Comparison of ENCODE assay signal across 8 cellular contexts in genomic region chr10:67884842-67885680, GRCh38. TPM values are rescaled to one million over a fixed set of nuclear protein-coding genes. Genes with fewer than 3 reads are reported as not detected.
DNase-seq lines count a peak whose midpoint lies in the region; FAIRE-seq lines count a peak whose summit lies in the region.

No MANE protein-coding gene starts in this region.

- H3K4me3 ChIP-seq in SJSA1 (peak overlapping the region; percentile 92), neuron (ENCODE audit: low read length) (peak overlapping the region; percentile 95), stomach smooth muscle (ENCODE audit: low read length in 2 of 2) (peak overlapping the region; percentile 82 to 92)

- H3K27me3 ChIP-seq in SJSA1 (replicated peaks) (no peaks in the 10 kb centered on the region), neuron (ENCODE audit: insufficient read depth, low read length) (no peaks in the 10 kb centered on the region), stomach smooth muscle (ENCODE audit: control insufficient read depth in 1 of 2, insufficient read depth in 2 of 2, low read length in 2 of 2) (no peaks in the 10 kb centered on the region)

- FAIRE-seq in frontal cortex (lab: Jason Lieb, UNC): no peak

- peak; percentile 87 for DNase-seq in EH (ENCODE audit: low read depth)
- DNase-seq in H4 (ENCODE audit: low spot score): peak; percentile 48
- DNase-seq in LHCN-M2 (ENCODE audit: low read depth): peak; percentile 79
- peak; percentile 86 to 88 for DNase-seq in SJSA1 (ENCODE audit: low read depth in 1 of 2, low spot score in 2 of 2)
- peak; percentile 81 for DNase-seq in activated naive CD4-positive, alpha-beta T cell treated with Interleukin-2 at 50 U/mL for 16 hours
- DNase-seq in frontal cortex (ENCODE audit: low spot score in 2 of 2): peak; percentile 66 to 77

- H3K4me1 ChIP-seq in SJSA1 (replicated peaks) (peaks cover 8% of the 10 kb centered on the region), neuron (ENCODE audit: insufficient read depth, low read length) (peaks cover 10% of the 10 kb centered on the region), stomach smooth muscle (ENCODE audit: control insufficient read depth, insufficient read depth, low read length) (peaks cover 17% of the 10 kb centered on the region)

- H3K9me3 ChIP-seq in SJSA1 (replicated peaks) (no peaks in the 10 kb centered on the region), neuron (ENCODE audit: low read length) (no peaks in the 10 kb centered on the region), stomach smooth muscle (ENCODE audit: control insufficient read depth in 2 of 2, low read length in 2 of 2) (no peaks in the 10 kb centered on the region)

- H2AFZ ChIP-seq in neuron (ENCODE audit: low read depth, low read length): peak overlapping the region; percentile 66

- H3K27ac ChIP-seq in SJSA1 (peak overlapping the region; percentile 88), stomach smooth muscle (ENCODE audit: low read length) (peak overlapping the region; percentile 92)

- H3K36me3 ChIP-seq in SJSA1: peaks cover 39% of the 10 kb centered on the region
- peaks cover 29% of the 10 kb centered on the region for H3K36me3 ChIP-seq in neuron (ENCODE audit: insufficient read depth, low read length)
- peaks cover 6 to 23% of the 10 kb centered on the region in 2 donors for H3K36me3 ChIP-seq in stomach smooth muscle (ENCODE audit: control insufficient read depth in 2 of 2, insufficient read depth in 2 of 2, low read length in 2 of 2)

- peak overlapping the region; percentile 71 to 93 for H3K9ac ChIP-seq in stomach smooth muscle (ENCODE audit: low read length in 2 of 2)

RNA-seq across cellular contexts. Expression of gene SIRT1, which starts 0.6 kb away (rescaled TPM):
- 10.8 and 14.0 TPM in 2 replicates for total RNA-seq in H4 (2014; rRNA removed; shearing (Covaris generic))
- total RNA-seq in LHCN-M2 (2014; rRNA removed): 14.7 and 17.8 TPM in 2 replicates
- polyA plus RNA-seq in LHCN-M2 (2012): 3.9 TPM
- 25.2 and 28.7 TPM in 2 replicates for total RNA-seq in SJSA1 (2014; rRNA removed; shearing (Covaris generic))
- 45.7 TPM for total RNA-seq in frontal cortex

RNA-seq across cellular contexts. Expression of gene DNAJC12, which starts 47.1 kb away (rescaled TPM):
- total RNA-seq in H4 (2014; rRNA removed; shearing (Covaris generic)): 18.2 and 20.0 TPM in 2 replicates
- total RNA-seq in LHCN-M2 (2014; rRNA removed) (6.9 and 9.4 TPM in 2 replicates), frontal cortex (4.5 TPM)
- 1.4 TPM for polyA plus RNA-seq in LHCN-M2 (2012)
- 0.88 and 1.1 TPM in 2 replicates for total RNA-seq in SJSA1 (2014; rRNA removed; shearing (Covaris generic))

Comparison
In these comparisons a context has a peak if more than half of its experiments do, and no peak if none do; other contexts are left out.
1. Peak in every context shown above with its lines: DNase-seq, H3K4me3 ChIP-seq and H3K27ac ChIP-seq.